In the genomic region with DNA sequence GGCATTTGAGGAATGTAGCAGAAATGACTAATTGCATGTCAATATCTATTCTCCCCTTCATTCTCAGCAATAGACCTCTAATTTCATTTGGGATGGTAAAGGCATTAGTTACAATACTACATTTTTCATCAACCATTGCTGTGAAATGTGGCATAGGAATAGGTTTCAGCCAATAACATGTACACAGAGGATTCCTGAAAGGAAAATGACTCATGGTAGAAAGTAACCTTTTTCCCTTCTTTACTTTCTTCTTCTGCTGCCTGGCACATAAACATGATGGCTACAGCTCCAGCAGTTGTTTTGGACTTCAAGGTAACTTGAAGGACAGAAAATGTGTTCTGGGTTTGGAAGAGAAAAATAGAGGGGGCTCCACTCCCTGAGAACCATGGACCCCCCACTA, we compare ENCODE assay signal across 25 cellular contexts.
"Had no signal": no experiment of that assay in that cellular context is flagged by ENCODE, and none has a peak within 500 bp of the region (broad histone marks: within the 10 kb centered on the region; RNA-seq: fewer than 3 reads in every experiment).

No MANE protein-coding gene starts in this region.

- ATAC-seq: left ventricle myocardium superior; natural killer cell; stimulated activated naive B cell treated with anti-CD40 and anti-IgM and Interleukin-4, amounts not matched to agents 10 μg/mL and 1 μg/mL and 100 μg/mL, for 72 hours had no signal

- H3K4me3 ChIP-seq: dorsolateral prefrontal cortex, sigmoid colon, smooth muscle cell, testis, uterus had no signal

- H3K4me1 Mint-ChIP-seq: immature natural killer cell; natural killer cell; stimulated activated naive B cell treated with anti-CD40 and anti-IgM and Interleukin-4, amounts not matched to agents 10 μg/mL and 1 μg/mL and 100 μg/mL, for 72 hours had no signal

- H3K4me3 Mint-ChIP-seq: activated naive CD4-positive, alpha-beta T cell treated with anti-CD3 and anti-CD28 coated beads for 36 hours; immature natural killer cell; natural killer cell; stimulated activated naive B cell treated with anti-CD40 and anti-IgM and Interleukin-4, amounts not matched to agents 10 μg/mL and 1 μg/mL and 100 μg/mL, for 72 hours had no signal

- H3K9me3 ChIP-seq: sigmoid colon, testis, uterus had no signal

- H3K4me2 ChIP-seq: smooth muscle cell had no signal

- H3K36me3 ChIP-seq: sigmoid colon, uterus, WERI-Rb-1 had no signal

- H3K9me3 Mint-ChIP-seq: activated naive CD4-positive, alpha-beta T cell treated with anti-CD3 and anti-CD28 coated beads for 36 hours; immature natural killer cell; natural killer cell; stimulated activated naive B cell treated with anti-CD40 and anti-IgM and Interleukin-4, amounts not matched to agents 10 μg/mL and 1 μg/mL and 100 μg/mL, for 72 hours had no signal

- H3K36me3 Mint-ChIP-seq: immature natural killer cell; natural killer cell; stimulated activated naive B cell treated with anti-CD40 and anti-IgM and Interleukin-4, amounts not matched to agents 10 μg/mL and 1 μg/mL and 100 μg/mL, for 72 hours had no signal

- H3K27me3 Mint-ChIP-seq: stimulated activated naive B cell treated with anti-CD40 and anti-IgM and Interleukin-4, amounts not matched to agents 10 μg/mL and 1 μg/mL and 100 μg/mL, for 72 hours had no signal

- H3K27ac ChIP-seq: dorsolateral prefrontal cortex, epithelial cell of prostate, sigmoid colon, testis, uterus, WERI-Rb-1 had no signal

- DNase-seq: activated CD4-positive, alpha-beta T cell treated with anti-CD3 and anti-CD28 coated beads for 1 hour; activated CD4-positive, alpha-beta T cell treated with anti-CD3 and anti-CD28 coated beads, Interleukin-2, amount 50 U/mL, for 1 hour; activated effector memory CD4-positive, alpha-beta T cell treated with Interleukin-2 at 50 U/mL for 16 hours; activated naive CD4-positive, alpha-beta T cell treated with anti-CD3 and anti-CD28 coated beads for 36 hours; activated T-cell treated with anti-CD3 and anti-CD28 coated beads, Interleukin-2, amount 50 U/mL, for 48 hours; amygdala; central memory CD4-positive, alpha-beta T cell; dorsolateral prefrontal cortex; foreskin melanocyte; immature natural killer cell; left ventricle myocardium superior; midbrain; natural killer cell; retina; sigmoid colon; stimulated activated CD4-positive, alpha-beta T cell treated with anti-CD3 and anti-CD28 coated beads, Interleukin-2, amount 100 ng/mL, for 48 hours; stimulated activated CD8-positive, alpha-beta memory T cell treated with anti-CD3 and anti-CD28 coated beads, Interleukin-4, amount 100 ng/mL, for 48 hours; stimulated activated naive B cell treated with anti-CD40 and anti-IgM and Interleukin-4, amounts not matched to agents 10 μg/mL and 1 μg/mL and 100 μg/mL, for 72 hours; T-helper 1 cell; testis; trophoblast cell; uterus; WERI-Rb-1 had no signal

- H3K4me1 ChIP-seq: sigmoid colon, testis, uterus had no signal

- H3K27me3 ChIP-seq: dorsolateral prefrontal cortex, sigmoid colon, testis, uterus had no signal

- H3K27ac Mint-ChIP-seq: activated naive CD4-positive, alpha-beta T cell treated with anti-CD3 and anti-CD28 coated beads for 36 hours; immature natural killer cell; natural killer cell; stimulated activated naive B cell treated with anti-CD40 and anti-IgM and Interleukin-4, amounts not matched to agents 10 μg/mL and 1 μg/mL and 100 μg/mL, for 72 hours had no signal
